11 cellular contexts compared by ENCODE assay signal in the genomic region with DNA sequence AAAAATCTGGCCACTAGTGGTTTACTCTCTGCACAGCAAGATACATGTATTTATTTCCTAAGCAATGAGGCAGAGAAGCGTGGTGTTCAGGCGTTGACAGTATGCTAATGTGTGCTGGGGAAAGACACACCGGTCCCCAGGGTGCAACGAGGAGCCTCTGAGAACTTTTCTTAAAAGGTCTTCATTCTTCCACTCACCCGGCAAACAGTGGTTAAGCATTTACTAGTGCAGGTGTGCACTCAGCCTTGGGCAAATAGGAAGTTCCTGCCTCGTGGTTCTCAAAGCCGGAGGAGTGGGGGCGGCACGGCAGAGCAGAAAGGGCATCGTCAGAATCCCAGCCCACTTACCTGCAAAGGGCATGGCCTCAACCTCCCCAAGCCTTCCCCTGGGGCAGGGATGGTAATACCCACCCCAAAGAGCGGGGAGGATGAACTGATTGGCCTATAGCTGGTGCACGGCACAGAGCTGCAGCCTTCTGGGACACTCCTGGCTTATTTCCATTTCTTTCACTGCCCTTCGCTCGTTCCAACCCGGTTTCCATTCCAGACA.
A peak's percentile ranks its signal among the peaks of the same experiment; 100 is the strongest.
DNase-seq lines count a peak whose midpoint lies in the region; ATAC-seq and TF ChIP-seq lines count a peak whose summit lies in the region.
"Had no signal": no experiment of that assay in that cellular context is flagged by ENCODE, and none has a peak within 500 bp of the region (broad histone marks: within the 10 kb centered on the region; RNA-seq: fewer than 3 reads in every experiment).

No MANE protein-coding gene starts in this region.

- H3K9me3 ChIP-seq in body of pancreas, result no peaks in the 10 kb centered on the region

- intact Hi-C loops in body of pancreas (cut with DNase I), result no loop called here

- DNase-seq in body of pancreas (peak; percentile 38 to 71 (median 52)), retina (peak; percentile 36), HFFc6 (no peak), NCI-H524 (lab: John Stamatoyannopoulos, UW) (no peak)
- no peak for DNase-seq in activated CD4-positive, alpha-beta T cell treated with anti-CD3 and anti-CD28 coated beads, Interleukin-2, amount 50 U/mL, for 1 hour
- DNase-seq: NCI-H2171 treated with DMSO at 0.1 percent for 48 hours had no signal

- no peaks in the 10 kb centered on the region for H3K4me1 Mint-ChIP-seq in HFFc6 (ENCODE audit: low read depth)
- H3K4me1 Mint-ChIP-seq: activated naive CD4-positive, alpha-beta T cell treated with anti-CD3 and anti-CD28 coated beads, Interleukin-2, amount 50 U/mL, for 24 hours had no signal

- peak in 2 of 7 experiments; percentile 11 to 13 for TF ChIP-seq CTCF in body of pancreas (IDR thresholded peaks at IDR 0.05)
- TF ChIP-seq CTCF in HFFc6 (IDR thresholded peaks at IDR 0.05), result no peak

- H3K36me3 Mint-ChIP-seq in HFFc6 (ENCODE audit: low read depth), result no peaks in the 10 kb centered on the region
- H3K36me3 Mint-ChIP-seq: activated naive CD4-positive, alpha-beta T cell treated with anti-CD3 and anti-CD28 coated beads, Interleukin-2, amount 50 U/mL, for 24 hours had no signal

- no peak overlapping the region for H3K4me3 Mint-ChIP-seq in HFFc6
- H3K4me3 Mint-ChIP-seq: activated naive CD4-positive, alpha-beta T cell treated with anti-CD3 and anti-CD28 coated beads, Interleukin-2, amount 50 U/mL, for 24 hours had no signal

- peaks cover 6% of the 10 kb centered on the region for H3K27me3 Mint-ChIP-seq in HFFc6 (ENCODE audit: insufficient read depth)

- ATAC-seq in GM19438 (IDR thresholded peaks at IDR 0.05; ENCODE audit: low read depth, unreplicated experiment), result peak; percentile 96
- ATAC-seq in HG03060 (IDR thresholded peaks at IDR 0.05; ENCODE audit: low read depth, unreplicated experiment), result peak; percentile 82
- peak; percentile 79 for ATAC-seq in body of pancreas
- ATAC-seq in HG03565 (IDR thresholded peaks at IDR 0.05; ENCODE audit: unreplicated experiment), result no peak

- no peak overlapping the region for H3K27ac Mint-ChIP-seq in HFFc6
- H3K27ac Mint-ChIP-seq: activated naive CD4-positive, alpha-beta T cell treated with anti-CD3 and anti-CD28 coated beads, Interleukin-2, amount 50 U/mL, for 24 hours had no signal

- peaks cover 7% of the 10 kb centered on the region for H3K4me1 ChIP-seq in body of pancreas

- no peaks in the 10 kb centered on the region for H3K36me3 ChIP-seq in body of pancreas (replicated peaks in 1 of 2; ENCODE audit: insufficient read depth in 1 of 2, low read depth in 2 of 2)

- TF ChIP-seq POLR2A in body of pancreas (IDR thresholded peaks at IDR 0.05), result peak in 1 of 3 donors; percentile 15

- peak overlapping the region; percentile 9 for H3K4me3 ChIP-seq in body of pancreas
- H3K4me3 ChIP-seq: skin epidermis had no signal

- no peaks in the 10 kb centered on the region for H3K27me3 ChIP-seq in body of pancreas

- no peaks in the 10 kb centered on the region for H3K9me3 Mint-ChIP-seq in HFFc6
- H3K9me3 Mint-ChIP-seq: activated naive CD4-positive, alpha-beta T cell treated with anti-CD3 and anti-CD28 coated beads, Interleukin-2, amount 50 U/mL, for 24 hours had no signal

- H3K27ac ChIP-seq in body of pancreas, result peak overlapping the region; percentile 15 to 61 (median 54)
- H3K27ac ChIP-seq: skin epidermis had no signal

- 7 to 14% methylated on average over 12 to 15 of the region's 15 CpGs for WGBS in body of pancreas, 2 donors

Comparison
In these comparisons a context has a peak if more than half of its experiments do, and no peak if none do; other contexts are left out.
1. DNase-seq: peak in body of pancreas (4 of 4) and retina (single experiment); none in activated CD4-positive, alpha-beta T cell treated with anti-CD3 and anti-CD28 coated beads, Interleukin-2, amount 50 U/mL, for 1 hour (single experiment), HFFc6 (single experiment) and NCI-H524 (0 of 2).